ENCODE assay signal across 18 cellular contexts in genomic region chr12:49564241-49565118, GRCh38. TPM values are rescaled to one million over a fixed set of nuclear protein-coding genes. Genes with fewer than 3 reads are reported as not detected.
DNase-seq lines count a peak whose midpoint lies in the region; ATAC-seq and TF ChIP-seq lines count a peak whose summit lies in the region.
"Had no signal": no experiment of that assay in that cellular context is flagged by ENCODE, and none has a peak within 500 bp of the region (broad histone marks: within the 10 kb centered on the region; RNA-seq: fewer than 3 reads in every experiment).

No MANE protein-coding gene starts in this region.

- no peaks in the 10 kb centered on the region for H3K27me3 Mint-ChIP-seq in CD8-positive, alpha-beta T cell (ENCODE audit: low read depth)
- H3K27me3 Mint-ChIP-seq in central memory CD8-positive, alpha-beta T cell = no peaks in the 10 kb centered on the region
- no peaks in the 10 kb centered on the region for H3K27me3 Mint-ChIP-seq in naive thymus-derived CD8-positive, alpha-beta T cell
- H3K27me3 Mint-ChIP-seq: stimulated activated naive CD8-positive, alpha-beta T cell treated with anti-CD3 and anti-CD28 coated beads, Interleukin-15, amount 100 ng/mL, for 72 hours had no signal

- H3K36me3 Mint-ChIP-seq in CD8-positive, alpha-beta T cell = peaks cover 73% of the 10 kb centered on the region
- peaks cover 51% of the 10 kb centered on the region for H3K36me3 Mint-ChIP-seq in central memory CD8-positive, alpha-beta T cell (ENCODE audit: insufficient read depth)
- H3K36me3 Mint-ChIP-seq in naive thymus-derived CD8-positive, alpha-beta T cell = peaks cover 5 to 50% (median 11%) of the 10 kb centered on the region in 3 donors

- ATAC-seq in CD8-positive, alpha-beta T cell = no peak
- ATAC-seq in central memory CD8-positive, alpha-beta T cell (replicated peaks; ENCODE audit: extremely low read depth, poor library complexity, severe bottlenecking) = no peak
- no peak for ATAC-seq in naive thymus-derived CD8-positive, alpha-beta T cell
- ATAC-seq: pancreas; stimulated activated naive CD8-positive, alpha-beta T cell treated with anti-CD3 and anti-CD28 coated beads, Interleukin-15, amount 100 ng/mL, for 72 hours had no signal

- peaks cover 53% of the 10 kb centered on the region for H3K4me1 Mint-ChIP-seq in CD8-positive, alpha-beta T cell (ENCODE audit: low read depth)
- peaks cover 47% of the 10 kb centered on the region for H3K4me1 Mint-ChIP-seq in central memory CD8-positive, alpha-beta T cell
- peaks cover 25 to 65% (median 60%) of the 10 kb centered on the region in 4 donors for H3K4me1 Mint-ChIP-seq in naive thymus-derived CD8-positive, alpha-beta T cell

- DNase-seq in CD8-positive, alpha-beta T cell = no peak
- DNase-seq in Kasumi-1 (lab: John Stamatoyannopoulos, UW) = peak; percentile 29 to 35
- DNase-seq in central memory CD8-positive, alpha-beta T cell (ENCODE audit: low spot score in 2 of 2) = no peak
- DNase-seq in naive thymus-derived CD8-positive, alpha-beta T cell = no peak
- DNase-seq in effector memory CD4-positive, alpha-beta T cell = no peak
- DNase-seq in G401 (ENCODE audit: low spot score) = no peak
- DNase-seq in stimulated activated CD8-positive, alpha-beta memory T cell treated with anti-CD3 and anti-CD28 coated beads, Interleukin-4, amount 100 ng/mL, for 48 hours = no peak
- DNase-seq in activated CD4-positive, CD25-positive, alpha-beta regulatory T cell treated with anti-CD3 and anti-CD28 coated beads, Interleukin-2, amount 50 U/mL, for 72 hours = no peak
- DNase-seq: BE2C; HFFc6; MV-4-11; NCI-H2029; NCI-H524; PC-9; stimulated activated naive CD8-positive, alpha-beta T cell treated with anti-CD3 and anti-CD28 coated beads, Interleukin-15, amount 100 ng/mL, for 72 hours had no signal

- peak overlapping the region; percentile 59 for H3K4me3 Mint-ChIP-seq in CD8-positive, alpha-beta T cell
- peak overlapping the region; percentile 40 for H3K4me3 Mint-ChIP-seq in central memory CD8-positive, alpha-beta T cell
- peak overlapping the region in 9 of 10 donors; percentile 29 to 98 (median 63) for H3K4me3 Mint-ChIP-seq in naive thymus-derived CD8-positive, alpha-beta T cell
- H3K4me3 Mint-ChIP-seq: HFFc6 had no signal

- no peaks in the 10 kb centered on the region for H3K9me3 Mint-ChIP-seq in CD8-positive, alpha-beta T cell
- H3K9me3 Mint-ChIP-seq in central memory CD8-positive, alpha-beta T cell = no peaks in the 10 kb centered on the region
- no peaks in the 10 kb centered on the region for H3K9me3 Mint-ChIP-seq in naive thymus-derived CD8-positive, alpha-beta T cell
- H3K9me3 Mint-ChIP-seq: HFFc6; stimulated activated naive CD8-positive, alpha-beta T cell treated with anti-CD3 and anti-CD28 coated beads, Interleukin-15, amount 100 ng/mL, for 72 hours had no signal

- H3K27me3 ChIP-seq in CD8-positive, alpha-beta T cell (ENCODE audit: insufficient read depth, low read length) = no peaks in the 10 kb centered on the region
- H3K27me3 ChIP-seq in effector memory CD4-positive, alpha-beta T cell (replicated peaks; ENCODE audit: control insufficient read depth, insufficient read depth, low read length, poor library complexity, severe bottlenecking) = no peaks in the 10 kb centered on the region
- H3K27me3 ChIP-seq: BE2C, pancreas had no signal

- peaks cover 43% of the 10 kb centered on the region for H3K4me1 ChIP-seq in CD8-positive, alpha-beta T cell (ENCODE audit: insufficient read depth, low read length)
- peaks cover 38% of the 10 kb centered on the region for H3K4me1 ChIP-seq in effector memory CD4-positive, alpha-beta T cell (ENCODE audit: control insufficient read depth, insufficient read depth, low read length, poor library complexity, severe bottlenecking)
- H3K4me1 ChIP-seq: BE2C had no signal

- CTCF ChIA-PET in CD8-positive, alpha-beta T cell (lab: Charles Lee) = interaction anchor here (0.7 to 6.3 kb wide), 5 partner anchors 7 to 77 kb away, joined by 3 to 41 read pairs (median 3); no protein-coding TSS in a partner anchor

- peaks cover 23% of the 10 kb centered on the region for H3K36me3 ChIP-seq in CD8-positive, alpha-beta T cell (ENCODE audit: insufficient read depth, low read length)
- peaks cover 49% of the 10 kb centered on the region for H3K36me3 ChIP-seq in effector memory CD4-positive, alpha-beta T cell (ENCODE audit: control insufficient read depth, insufficient read depth, low read length)

- H3K9me3 ChIP-seq in CD8-positive, alpha-beta T cell (ENCODE audit: low read length) = no peaks in the 10 kb centered on the region
- no peaks in the 10 kb centered on the region for H3K9me3 ChIP-seq in effector memory CD4-positive, alpha-beta T cell (ENCODE audit: control insufficient read depth, low read length)
- H3K9me3 ChIP-seq: BE2C, pancreas had no signal

- no peak overlapping the region for H3K4me3 ChIP-seq in CD8-positive, alpha-beta T cell (ENCODE audit: low read depth, low read length)
- H3K4me3 ChIP-seq in effector memory CD4-positive, alpha-beta T cell (ENCODE audit: insufficient read depth, low read depth, low read length, poor library complexity, severe bottlenecking) = no peak overlapping the region
- H3K4me3 ChIP-seq: pancreas, PC-9, smooth muscle cell had no signal

- no peak overlapping the region for H3K27ac Mint-ChIP-seq in CD8-positive, alpha-beta T cell
- no peak overlapping the region for H3K27ac Mint-ChIP-seq in central memory CD8-positive, alpha-beta T cell (ENCODE audit: low read depth)
- H3K27ac Mint-ChIP-seq in naive thymus-derived CD8-positive, alpha-beta T cell = peak overlapping the region in 9 of 10 donors; percentile 19 to 90 (median 65)
- H3K27ac Mint-ChIP-seq: HFFc6 had no signal

- in situ Hi-C loops in G401 (cut with HindIII; ENCODE audit: low sequenced_read_pairs) = no loop called here

- intact Hi-C loops in CD8-positive, alpha-beta T cell (cut with DNase I, micrococcal nuclease) = loop anchor here in 1 of 2 experiments (5.0 kb wide), 1 partner anchor 178 kb away; the partner anchor contains the start of gene TMBIM6

- POLR2A ChIA-PET in CD8-positive, alpha-beta T cell (lab: Charles Lee) = no interaction called here
- POLR2A ChIA-PET in naive thymus-derived CD8-positive, alpha-beta T cell (lab: Charles Lee) = interaction anchor here (0.6 to 1.1 kb wide), 4 partner anchors 14 to 984 kb away, joined by 3 read pairs; no protein-coding TSS in a partner anchor

- TF ChIP-seq CTCF in CD8-positive, alpha-beta T cell (IDR thresholded peaks at IDR 0.05) = no peak

- no peak overlapping the region for H3K27ac ChIP-seq in CD8-positive, alpha-beta T cell (ENCODE audit: low read depth, low read length)
- H3K27ac ChIP-seq in effector memory CD4-positive, alpha-beta T cell (ENCODE audit: insufficient read depth, low read length, poor library complexity, severe bottlenecking) = no peak overlapping the region
- H3K27ac ChIP-seq: pancreas, PC-9, VCaP had no signal

RNA-seq across cellular contexts. Expression of gene MCRS1, which starts 3.5 kb away (rescaled TPM):
- 10 to 100 TPM; 63.7 to 70.9 TPM for total RNA-seq in CD8-positive, alpha-beta T cell
- 10 to 100 TPM; 94.4 to 99.7 TPM for total RNA-seq in naive thymus-derived CD8-positive, alpha-beta T cell
- polyA plus RNA-seq in naive thymus-derived CD8-positive, alpha-beta T cell = 10 to 100 TPM; 52.2 to 58.0 (median 56.0) TPM
- 143 and 148 TPM in 2 replicates for total RNA-seq in G401 (2014; rRNA removed; shearing (Covaris generic))

RNA-seq across cellular contexts. Expression of gene KCNH3, which starts 25.6 kb away (rescaled TPM):
- total RNA-seq in CD8-positive, alpha-beta T cell = 1 to 10 TPM; 3.1 to 3.5 TPM
- 1 to 10 TPM; 7.1 to 8.5 TPM for total RNA-seq in naive thymus-derived CD8-positive, alpha-beta T cell
- polyA plus RNA-seq in naive thymus-derived CD8-positive, alpha-beta T cell = 1 to 10 TPM; 2.4 to 5.7 (median 3.4) TPM
- 1.7 TPM in 2 replicates for total RNA-seq in G401 (2014; rRNA removed; shearing (Covaris generic))
- total RNA-seq: PC-9 had no signal

RNA-seq across cellular contexts. Expression of gene FAM186B, which starts 41.0 kb away (rescaled TPM):
- 1 to 10 TPM in 1 of 2 experiments, under 1 TPM in 1; 0.50 to 1.0 TPM for total RNA-seq in CD8-positive, alpha-beta T cell
- under 1 TPM; 0.31 to 0.33 TPM for total RNA-seq in naive thymus-derived CD8-positive, alpha-beta T cell
- polyA plus RNA-seq in naive thymus-derived CD8-positive, alpha-beta T cell = under 1 TPM in 1 of 3 donors, not detected in 2; 0.14 TPM
- 0.06 TPM in 1 of 2 replicates, not detected in the other for total RNA-seq in G401 (2014; rRNA removed; shearing (Covaris generic))

RNA-seq across cellular contexts. Expression of gene PRPF40B, which starts 58.9 kb away (rescaled TPM):
- total RNA-seq in CD8-positive, alpha-beta T cell = 1 to 10 TPM; 3.4 to 4.2 TPM
- 10 to 100 TPM; 13.6 to 16.7 TPM for total RNA-seq in naive thymus-derived CD8-positive, alpha-beta T cell
- 1 to 10 TPM; 1.5 to 4.0 (median 2.3) TPM for polyA plus RNA-seq in naive thymus-derived CD8-positive, alpha-beta T cell
- total RNA-seq in G401 (2014; rRNA removed; shearing (Covaris generic)) = 11.2 and 16.4 TPM in 2 replicates

Comparison
In these comparisons a context has a peak if more than half of its experiments do, and no peak if none do; other contexts are left out.
1. DNase-seq: peak in Kasumi-1 (2 of 2); none in CD8-positive, alpha-beta T cell (0 of 7), central memory CD8-positive, alpha-beta T cell (0 of 2), naive thymus-derived CD8-positive, alpha-beta T cell (0 of 10), effector memory CD4-positive, alpha-beta T cell (0 of 3), G401 (single experiment), stimulated activated CD8-positive, alpha-beta memory T cell treated with anti-CD3 and anti-CD28 coated beads, Interleukin-4, amount 100 ng/mL, for 48 hours (single experiment) and activated CD4-positive, CD25-positive, alpha-beta regulatory T cell treated with anti-CD3 and anti-CD28 coated beads, Interleukin-2, amount 50 U/mL, for 72 hours (single experiment).
2. H3K27ac Mint-ChIP-seq: peak in naive thymus-derived CD8-positive, alpha-beta T cell (9 of 10); none in CD8-positive, alpha-beta T cell (single experiment) and central memory CD8-positive, alpha-beta T cell (single experiment).
3. Peak in every context shown above with its lines, with median percentiles within 50 percentile points of each other: H3K4me3 Mint-ChIP-seq.